Comparison of ENCODE assay signal across 1 cellular context in genomic region chr12:89461190-89461589, GRCh38.
TF ChIP-seq lines count a peak whose summit lies in the region.

No MANE protein-coding gene starts in this region.

TF ChIP-seq in K562, 482 proteins besides CTCF, POLR2A, EP300 and RAD21 (continued from another document):
- TF ChIP-seq HDGF (IDR thresholded peaks at IDR 0.05): no peak
- TF ChIP-seq KLF6 (CRISPR knock-in tag; IDR thresholded peaks at IDR 0.05; ENCODE audit: borderline replicate concordance): no peak
- TF ChIP-seq MYBL2 (IDR thresholded peaks at IDR 0.05; ENCODE audit: low read depth): no peak
- TF ChIP-seq MYBL2 (CRISPR knock-in tag; IDR thresholded peaks at IDR 0.05; ENCODE audit: borderline replicate concordance): no peak
- no peak for TF ChIP-seq ZSCAN29 (IDR thresholded peaks at IDR 0.05)
- no peak for TF ChIP-seq STAT5A (IDR thresholded peaks at IDR 0.05; ENCODE audit: borderline replicate concordance, low read length)
